Comparison of ENCODE assay signal across 8 cellular contexts in the genomic region with DNA sequence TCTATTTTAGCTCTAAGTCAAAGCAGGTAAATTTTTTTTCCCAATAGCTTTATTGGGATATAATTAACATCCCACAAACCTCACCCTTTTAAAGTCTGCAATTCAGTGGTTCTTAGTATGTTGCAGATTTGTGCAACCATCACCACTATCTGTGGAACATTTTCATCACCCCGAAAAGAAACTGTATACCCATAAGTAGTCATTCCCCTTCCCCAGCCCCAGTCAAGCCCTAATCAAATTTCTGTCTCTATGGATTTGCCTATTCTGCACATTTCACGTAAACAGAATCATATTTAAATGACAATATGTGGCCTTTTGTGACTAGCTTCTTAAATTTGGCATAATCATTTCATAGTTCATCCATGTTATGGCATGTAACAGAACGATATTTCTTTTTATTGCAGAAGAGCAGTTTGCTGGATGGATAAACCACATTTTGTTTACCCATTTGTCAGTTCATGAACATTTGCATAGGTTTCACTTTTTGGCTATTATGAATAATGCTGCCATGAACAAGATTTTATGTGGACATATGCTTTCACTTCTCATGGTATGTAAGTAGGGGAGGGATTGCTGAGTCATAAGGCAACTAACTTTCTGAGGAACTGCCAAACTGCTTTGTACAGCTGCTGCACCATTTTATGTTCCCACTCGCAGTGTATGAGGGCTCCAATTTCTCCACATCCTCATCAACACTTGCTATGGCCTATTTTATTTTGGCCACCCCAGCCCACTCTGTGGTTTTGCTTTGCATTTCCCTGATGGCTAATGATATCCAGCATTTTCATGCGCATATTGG. TPM values are rescaled to one million over a fixed set of nuclear protein-coding genes. Genes with fewer than 3 reads are reported as not detected.
DNase-seq lines count a peak whose midpoint lies in the region; ATAC-seq and TF ChIP-seq lines count a peak whose summit lies in the region.

No MANE protein-coding gene starts in this region.

- no peak overlapping the region for H4K8ac ChIP-seq in neuronal stem cell (ENCODE audit: low read depth, low read length)

- CTCF ChIA-PET in CD8-positive, alpha-beta T cell (lab: Charles Lee) = no interaction called here

- H3K27ac Mint-ChIP-seq in CD8-positive, alpha-beta T cell = no peak overlapping the region

- H3K36me3 ChIP-seq in skeletal muscle satellite cell (ENCODE audit: insufficient read depth, low read length) (peaks cover 6% of the 10 kb centered on the region), neuronal stem cell (replicated peaks in 1 of 2; ENCODE audit: control insufficient read depth in 2 of 2, insufficient read depth in 2 of 2, low read length in 2 of 2) (no peaks in the 10 kb centered on the region)
- H3K36me3 ChIP-seq in CD8-positive, alpha-beta T cell (ENCODE audit: insufficient read depth, low read length) = peaks cover 4% of the 10 kb centered on the region

- H3K18ac ChIP-seq in neuronal stem cell (ENCODE audit: low read length) = no peak overlapping the region

- no peak overlapping the region for H2BK5ac ChIP-seq in neuronal stem cell (ENCODE audit: low read length)

- POLR2A ChIA-PET in CD8-positive, alpha-beta T cell (lab: Charles Lee) = no interaction called here

- H3K36me3 Mint-ChIP-seq in CD8-positive, alpha-beta T cell = peaks cover 65% of the 10 kb centered on the region

- H3K23ac ChIP-seq in neuronal stem cell (ENCODE audit: low read depth, low read length, poor library complexity) = no peak overlapping the region

- H2BK120ac ChIP-seq in neuronal stem cell (ENCODE audit: low read depth, low read length) = no peak overlapping the region

- no peak overlapping the region for H4K91ac ChIP-seq in neuronal stem cell (ENCODE audit: low read depth, low read length, poor library complexity)

- no peaks in the 10 kb centered on the region for H3K9me3 Mint-ChIP-seq in CD8-positive, alpha-beta T cell

- no peak overlapping the region for H2AK5ac ChIP-seq in neuronal stem cell (ENCODE audit: low read depth, low read length)

- H3K9me3 ChIP-seq in skeletal muscle satellite cell (replicated peaks; ENCODE audit: low read length) (no peaks in the 10 kb centered on the region), neuronal stem cell (replicated peaks in 1 of 2; ENCODE audit: control insufficient read depth in 2 of 2, insufficient read depth in 1 of 2, low read depth in 1 of 2, low read length in 2 of 2) (no peaks in the 10 kb centered on the region)
- no peaks in the 10 kb centered on the region for H3K9me3 ChIP-seq in CD8-positive, alpha-beta T cell (ENCODE audit: low read length)

- no peaks in the 10 kb centered on the region for H3K27me3 Mint-ChIP-seq in CD8-positive, alpha-beta T cell (ENCODE audit: low read depth)

- no peak overlapping the region for H2AFZ ChIP-seq in neuronal stem cell (ENCODE audit: low read length)

- no peak overlapping the region for H3K4ac ChIP-seq in neuronal stem cell (ENCODE audit: low read length)

- H3K4me1 Mint-ChIP-seq in CD8-positive, alpha-beta T cell (ENCODE audit: low read depth) = no peaks in the 10 kb centered on the region

- no peak overlapping the region for H3K27ac ChIP-seq in neuronal stem cell (replicated peaks; ENCODE audit: low read length)
- no peak overlapping the region for H3K27ac ChIP-seq in CD8-positive, alpha-beta T cell (ENCODE audit: low read depth, low read length)

- no peaks in the 10 kb centered on the region for H3K79me1 ChIP-seq in neuronal stem cell (ENCODE audit: low read depth, low read length)

- H3K4me3 Mint-ChIP-seq in CD8-positive, alpha-beta T cell = no peak overlapping the region

- intact Hi-C loops in CD8-positive, alpha-beta T cell (cut with DNase I, micrococcal nuclease) = no loop called here

- H2BK15ac ChIP-seq in neuronal stem cell (ENCODE audit: low read length) = no peak overlapping the region

- no CpG with 5 or more reads among the region's 5 CpGs for WGBS in neuronal stem cell (ENCODE audit: extremely low coverage in 2 of 2, insufficient read length in 2 of 2, insufficient replicate concordance in 1 of 2), 2 donors

- DNase-seq in HT1080 (ENCODE audit: low read depth) = peak; percentile 71
- peak; percentile 16 for DNase-seq in astrocyte of the hippocampus (ENCODE audit: low read depth, low spot score)
- no peak for DNase-seq in neuronal stem cell (ENCODE audit: low spot score)
- no peak for DNase-seq in kidney glomerular epithelial cell (lab: John Stamatoyannopoulos, UW)
- no peak for DNase-seq in CD8-positive, alpha-beta T cell

- ATAC-seq in GM18499 (IDR thresholded peaks at IDR 0.05; ENCODE audit: insufficient read depth, unreplicated experiment) = peak; percentile 95
- ATAC-seq in GM21576 (IDR thresholded peaks at IDR 0.05; ENCODE audit: unreplicated experiment) = peak; percentile 98
- no peak for ATAC-seq in CD8-positive, alpha-beta T cell

- no peak overlapping the region for H3K14ac ChIP-seq in neuronal stem cell (ENCODE audit: low read length)

- peak overlapping the region; percentile 36 for H3K4me3 ChIP-seq in skeletal muscle satellite cell (ENCODE audit: low read length)
- H3K4me3 ChIP-seq in neuronal stem cell (ENCODE audit: low read length in 2 of 2) = no peak overlapping the region
- no peak overlapping the region for H3K4me3 ChIP-seq in CD8-positive, alpha-beta T cell (ENCODE audit: low read depth, low read length)

- H3K27me3 ChIP-seq in skeletal muscle satellite cell (ENCODE audit: control insufficient read depth, insufficient read depth, low read length) = no peaks in the 10 kb centered on the region
- peaks cover 0 to 8% (median 0%) of the 10 kb centered on the region in 3 experiments for H3K27me3 ChIP-seq in neuronal stem cell (ENCODE audit: control insufficient read depth in 3 of 3, insufficient read depth in 3 of 3, low read depth in 1 of 3, low read length in 3 of 3)
- H3K27me3 ChIP-seq in CD8-positive, alpha-beta T cell (ENCODE audit: insufficient read depth, low read length) = no peaks in the 10 kb centered on the region

- H2BK12ac ChIP-seq in neuronal stem cell (ENCODE audit: low read length) = no peak overlapping the region

- H3K4me2 ChIP-seq in skeletal muscle satellite cell (ENCODE audit: low read length) (peak overlapping the region; percentile 66), neuronal stem cell (ENCODE audit: insufficient read depth, low read length, poor library complexity, severe bottlenecking) (no peak overlapping the region)

- H3K9ac ChIP-seq in skeletal muscle satellite cell (ENCODE audit: low read depth, low read length) (no peak overlapping the region), neuronal stem cell (ENCODE audit: low read depth, low read length, poor library complexity) (no peak overlapping the region)

- TF ChIP-seq CTCF in CD8-positive, alpha-beta T cell (IDR thresholded peaks at IDR 0.05) = no peak

- H3K4me1 ChIP-seq in skeletal muscle satellite cell (ENCODE audit: control insufficient read depth, insufficient read depth, low read length) (peaks cover 12% of the 10 kb centered on the region), neuronal stem cell (ENCODE audit: control insufficient read depth in 2 of 2, insufficient read depth in 1 of 2, low read depth in 1 of 2, low read length in 2 of 2) (no peaks in the 10 kb centered on the region)
- no peaks in the 10 kb centered on the region for H3K4me1 ChIP-seq in CD8-positive, alpha-beta T cell (ENCODE audit: insufficient read depth, low read length)

RNA-seq across cellular contexts. Expression of gene SLC46A3, which starts 10.9 kb away (rescaled TPM):
- total RNA-seq in HT1080 (2014; rRNA removed; shearing (Covaris generic)) = 3.5 and 4.9 TPM in 2 replicates
- polyA plus RNA-seq in HT1080 (2015; cell fraction: cytosol; rRNA removed) = 3.2 and 4.5 TPM in 2 replicates
- 8.2 and 8.7 TPM in 2 replicates for polyA plus RNA-seq in HT1080 (2015; cell fraction: nucleus; rRNA removed)
- total RNA-seq in skeletal muscle satellite cell (2012; rRNA removed) = 0.25 and 2.0 TPM in 2 replicates
- polyA plus RNA-seq in neuronal stem cell (2013, experiment 1 of 2) = 0.20 TPM
- polyA plus RNA-seq in neuronal stem cell (2013, experiment 2 of 2) = 0.28 TPM
- total RNA-seq in CD8-positive, alpha-beta T cell = 1 to 10 TPM; 5.9 TPM

RNA-seq across cellular contexts. Expression of gene POMP, which starts 48.9 kb away (rescaled TPM):
- total RNA-seq in HT1080 (2014; rRNA removed; shearing (Covaris generic)) = 163 and 172 TPM in 2 replicates
- 153 and 191 TPM in 2 replicates for polyA plus RNA-seq in HT1080 (2015; cell fraction: cytosol; rRNA removed)
- polyA plus RNA-seq in HT1080 (2015; cell fraction: nucleus; rRNA removed) = 83.0 and 104 TPM in 2 replicates
- 174 and 228 TPM in 2 replicates for total RNA-seq in skeletal muscle satellite cell (2012; rRNA removed)
- polyA plus RNA-seq in neuronal stem cell (2013, experiment 1 of 2) = 98.2 TPM
- 95.9 TPM for polyA plus RNA-seq in neuronal stem cell (2013, experiment 2 of 2)
- total RNA-seq in CD8-positive, alpha-beta T cell = 10 to 100 TPM; 34.7 to 38.0 TPM

Comparison
In these comparisons a context has a peak if more than half of its experiments do, and no peak if none do; other contexts are left out.
1. DNase-seq: peak in HT1080 (single experiment) and astrocyte of the hippocampus (single experiment); none in neuronal stem cell (single experiment), kidney glomerular epithelial cell (single experiment) and CD8-positive, alpha-beta T cell (0 of 7).